ENCODE assay signal across 9 cellular contexts in the genomic region with DNA sequence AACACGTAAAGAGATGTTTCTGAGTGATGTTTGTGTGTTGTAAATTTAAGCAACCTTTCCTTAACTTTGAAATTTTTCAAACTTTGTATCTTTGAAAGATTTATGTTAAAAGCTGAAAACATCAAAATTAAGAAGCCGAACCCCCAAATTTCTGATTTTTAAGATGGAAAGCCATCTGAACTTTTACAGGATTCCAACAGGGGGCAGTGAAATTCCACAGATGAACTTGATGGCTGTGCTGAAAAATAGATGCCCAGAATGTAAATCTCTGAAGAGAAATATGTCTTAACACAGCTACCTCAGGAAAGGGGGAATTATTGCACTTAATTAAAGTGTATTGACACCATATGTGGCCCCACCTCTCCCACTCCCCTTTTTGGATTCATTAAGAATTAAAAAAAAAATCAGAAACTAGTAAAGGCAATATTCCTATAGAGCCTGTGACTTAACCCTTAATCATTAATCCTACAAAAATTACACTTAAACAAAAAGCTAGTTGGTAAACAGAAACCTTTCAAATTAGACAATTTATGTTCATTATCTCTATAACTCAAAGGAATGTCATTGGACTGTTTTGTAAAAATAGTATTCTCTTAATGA.
DNase-seq lines count a peak whose midpoint lies in the region; ATAC-seq and TF ChIP-seq lines count a peak whose summit lies in the region.
"Had no signal": no experiment of that assay in that cellular context is flagged by ENCODE, and none has a peak within 500 bp of the region (broad histone marks: within the 10 kb centered on the region; RNA-seq: fewer than 3 reads in every experiment).

No MANE protein-coding gene starts in this region.

- no peak overlapping the region for H3K4me3 Mint-ChIP-seq in endodermal cell
- H3K4me3 Mint-ChIP-seq: activated naive CD8-positive, alpha-beta T cell treated with anti-CD3 and anti-CD28 coated beads, Interleukin-2, amount 10 ng/mL, durations not matched to agents 7 days and 5 days had no signal

- H3K9ac ChIP-seq in endodermal cell (ENCODE audit: extremely low read depth, low read length, poor library complexity, severe bottlenecking), result no peak overlapping the region

- H3K4me1 ChIP-seq in heart right ventricle (no peaks in the 10 kb centered on the region), endodermal cell (ENCODE audit: control insufficient read depth, insufficient read depth, low read length) (no peaks in the 10 kb centered on the region), osteoblast (ENCODE audit: insufficient read depth, low read length) (no peaks in the 10 kb centered on the region)

- ATAC-seq in heart right ventricle (no peak), HG03196 (IDR thresholded peaks at IDR 0.05; ENCODE audit: unreplicated experiment) (no peak)

- no peak overlapping the region for H3K4me2 ChIP-seq in osteoblast (ENCODE audit: insufficient read depth, low read length)

- H3K36me3 ChIP-seq in heart right ventricle (no peaks in the 10 kb centered on the region), endodermal cell (ENCODE audit: control insufficient read depth, insufficient read depth, low read length) (no peaks in the 10 kb centered on the region), osteoblast (ENCODE audit: insufficient read depth, low read length) (no peaks in the 10 kb centered on the region)

- DNase-seq in heart right ventricle, result no peak
- DNase-seq in cardiac septum (ENCODE audit: low spot score), result no peak
- DNase-seq in NCI-H345 treated with DMSO at 0.1 percent for 48 hours (lab: John Stamatoyannopoulos, UW; ENCODE audit: unreplicated experiment), result peak; percentile 56
- no peak for DNase-seq in endodermal cell
- peak; percentile 52 for DNase-seq in osteoblast (ENCODE audit: insufficient read length, low spot score, missing footprints)
- no peak for DNase-seq in stimulated activated CD4-positive, alpha-beta T cell treated with anti-CD3 and anti-CD28 coated beads, Interleukin-4, amount 100 ng/mL, for 4 hours
- DNase-seq in cerebellar nuclear complex (lab: John Stamatoyannopoulos, UW), result no peak
- DNase-seq: activated naive CD8-positive, alpha-beta T cell treated with anti-CD3 and anti-CD28 coated beads, Interleukin-2, amount 10 ng/mL, durations not matched to agents 7 days and 5 days had no signal

- no peaks in the 10 kb centered on the region for H3K27me3 Mint-ChIP-seq in endodermal cell (ENCODE audit: insufficient read depth)
- H3K27me3 Mint-ChIP-seq: activated naive CD8-positive, alpha-beta T cell treated with anti-CD3 and anti-CD28 coated beads, Interleukin-2, amount 10 ng/mL, durations not matched to agents 7 days and 5 days had no signal

- no peaks in the 10 kb centered on the region for H4K20me1 ChIP-seq in osteoblast (ENCODE audit: insufficient read depth, low read length)

- intact Hi-C loops in heart right ventricle (cut with DNase I) (loop anchor here in 3 of 10 donors (10.0 kb wide), 2 partner anchors 1768 to 1778 kb away; no protein-coding TSS in a partner anchor), cardiac septum (cut with DNase I) (no loop called here)

- H3K27ac Mint-ChIP-seq in endodermal cell, result no peak overlapping the region
- H3K27ac Mint-ChIP-seq: activated naive CD8-positive, alpha-beta T cell treated with anti-CD3 and anti-CD28 coated beads, Interleukin-2, amount 10 ng/mL, durations not matched to agents 7 days and 5 days had no signal

- H3K36me3 Mint-ChIP-seq in endodermal cell (ENCODE audit: low read depth), result no peaks in the 10 kb centered on the region
- H3K36me3 Mint-ChIP-seq: activated naive CD8-positive, alpha-beta T cell treated with anti-CD3 and anti-CD28 coated beads, Interleukin-2, amount 10 ng/mL, durations not matched to agents 7 days and 5 days had no signal

- H3K27ac ChIP-seq in heart right ventricle (no peak overlapping the region), endodermal cell (ENCODE audit: low read depth, low read length) (no peak overlapping the region), osteoblast (ENCODE audit: low read depth, low read length) (no peak overlapping the region)

- peaks cover 9% of the 10 kb centered on the region for H3K4me1 Mint-ChIP-seq in endodermal cell
- H3K4me1 Mint-ChIP-seq: activated naive CD8-positive, alpha-beta T cell treated with anti-CD3 and anti-CD28 coated beads, Interleukin-2, amount 10 ng/mL, durations not matched to agents 7 days and 5 days had no signal

- no peak overlapping the region for H2AFZ ChIP-seq in osteoblast (ENCODE audit: low read length)

- H3K9me3 Mint-ChIP-seq in endodermal cell, result no peaks in the 10 kb centered on the region
- H3K9me3 Mint-ChIP-seq: activated naive CD8-positive, alpha-beta T cell treated with anti-CD3 and anti-CD28 coated beads, Interleukin-2, amount 10 ng/mL, durations not matched to agents 7 days and 5 days had no signal

- H3K27me3 ChIP-seq in heart right ventricle (no peaks in the 10 kb centered on the region), endodermal cell (ENCODE audit: control insufficient read depth, insufficient read depth, low read length, poor library complexity, severe bottlenecking) (no peaks in the 10 kb centered on the region), osteoblast (ENCODE audit: insufficient read depth, low read length) (no peaks in the 10 kb centered on the region)

- TF ChIP-seq CTCF in heart right ventricle (IDR thresholded peaks at IDR 0.05) (peak in 8 of 9 donors; percentile 27 to 64 (median 56)), endodermal cell (conservative IDR thresholded peaks at IDR 0.05) (peak; percentile 92), osteoblast (IDR thresholded peaks at IDR 0.05; ENCODE audit: extremely low read depth, low read depth, low read length) (peak; percentile 73)

- H3K9me3 ChIP-seq in heart right ventricle, result no peaks in the 10 kb centered on the region
- H3K9me3 ChIP-seq in endodermal cell (ENCODE audit: control insufficient read depth, low read length), result no peaks in the 10 kb centered on the region
- no peaks in the 10 kb centered on the region for H3K9me3 ChIP-seq in osteoblast (ENCODE audit: low read depth, low read length)

- no peak overlapping the region for H3K4me3 ChIP-seq in heart right ventricle
- H3K4me3 ChIP-seq in endodermal cell (ENCODE audit: low read length), result no peak overlapping the region
- H3K4me3 ChIP-seq in osteoblast (ENCODE audit: insufficient read depth, low read length), result no peak overlapping the region

- H3K79me2 ChIP-seq in osteoblast (ENCODE audit: insufficient read depth, low read length), result no peaks in the 10 kb centered on the region

- 55 to 66% methylated on average over 2 of the region's 2 CpGs for WGBS in heart right ventricle, 2 donors
- WGBS in endodermal cell (ENCODE audit: insufficient coverage in 1 of 2, insufficient read length in 1 of 2), 2 experiments, result 83% methylated on average over 1 to 2 of the region's 2 CpGs

Comparison
In these comparisons a context has a peak if more than half of its experiments do, and no peak if none do; other contexts are left out.
1. DNase-seq: peak in NCI-H345 treated with DMSO at 0.1 percent for 48 hours (single experiment) and osteoblast (single experiment); none in heart right ventricle (0 of 2), cardiac septum (single experiment), endodermal cell (single experiment), stimulated activated CD4-positive, alpha-beta T cell treated with anti-CD3 and anti-CD28 coated beads, Interleukin-4, amount 100 ng/mL, for 4 hours (0 of 2) and cerebellar nuclear complex (0 of 2).
2. Peak in every context shown above with its lines, with median percentiles within 50 percentile points of each other: CTCF ChIP-seq.